1 cellular context compared by ENCODE assay signal in the genomic region with DNA sequence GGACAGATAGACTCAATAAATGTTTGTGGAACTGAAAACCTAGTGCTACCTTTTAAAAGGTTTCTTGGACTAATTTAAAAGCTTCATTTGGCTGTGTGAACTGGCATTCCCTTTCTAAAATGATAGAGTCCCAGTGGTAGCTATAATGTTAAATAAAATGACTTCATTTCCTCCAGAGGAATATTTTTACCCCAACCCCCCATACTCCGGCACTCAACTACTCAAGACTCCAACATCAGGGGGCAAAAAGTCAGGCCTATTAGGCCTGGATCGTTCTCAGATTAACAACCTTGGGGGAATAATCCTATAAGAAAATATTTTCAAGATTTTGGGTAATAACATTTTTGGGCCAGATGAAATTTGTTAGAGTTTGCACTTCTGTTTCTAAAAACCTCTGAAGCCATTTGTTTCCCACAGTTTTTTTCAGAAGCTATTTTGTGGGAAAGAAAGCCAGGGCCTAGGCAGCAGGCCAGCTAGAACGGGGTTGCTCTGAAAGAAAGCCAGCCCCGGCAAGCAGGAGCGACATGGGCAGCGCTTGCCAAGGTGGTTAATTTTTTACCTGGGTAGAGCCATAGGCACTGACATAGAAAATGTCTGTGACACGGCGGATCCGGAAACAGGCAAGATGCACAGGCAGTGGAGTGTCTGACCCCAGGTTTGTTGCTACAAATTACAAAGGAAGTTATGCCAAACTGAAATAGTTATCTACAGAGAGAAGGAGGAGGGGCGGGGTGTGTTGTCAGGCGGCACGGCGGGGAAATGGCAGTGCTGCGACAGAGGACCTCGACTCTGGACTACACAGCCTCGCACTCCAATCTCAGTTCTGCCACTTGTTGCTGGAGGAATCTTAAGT.
TF ChIP-seq lines count a peak whose summit lies in the region.

No MANE protein-coding gene starts in this region.

TF ChIP-seq in HCT116, 20 proteins besides CTCF, POLR2A, EP300 and RAD21:
- TF ChIP-seq ELF1 (IDR thresholded peaks at IDR 0.05; ENCODE audit: borderline replicate concordance, low read depth) (no peak), REST (IDR thresholded peaks at IDR 0.05; ENCODE audit: low read depth) (no peak), CEBPB (IDR thresholded peaks at IDR 0.05; ENCODE audit: low read depth) (no peak), FOSL1 (IDR thresholded peaks at IDR 0.05; ENCODE audit: low read depth) (no peak), CBX3 (IDR thresholded peaks at IDR 0.05; ENCODE audit: low read depth) (no peak), SRF (IDR thresholded peaks at IDR 0.05; ENCODE audit: low read depth) (no peak), EZH2 (IDR thresholded peaks at IDR 0.05) (no peak), TCF7L2 (IDR thresholded peaks at IDR 0.05; ENCODE audit: borderline replicate concordance, extremely low read depth, insufficient read depth, insufficient read length) (no peak), ZNF274 (IDR thresholded peaks at IDR 0.05; ENCODE audit: low read depth, low read length) (no peak), SP1 (IDR thresholded peaks at IDR 0.05; ENCODE audit: low read depth) (no peak), ATF3 (IDR thresholded peaks at IDR 0.05) (no peak), ZBTB33 (IDR thresholded peaks at IDR 0.05; ENCODE audit: extremely low read depth, insufficient replicate concordance, low read length) (no peak), EGR1 (IDR thresholded peaks at IDR 0.05; ENCODE audit: low read depth) (no peak)
- TF ChIP-seq, protein P1, sequence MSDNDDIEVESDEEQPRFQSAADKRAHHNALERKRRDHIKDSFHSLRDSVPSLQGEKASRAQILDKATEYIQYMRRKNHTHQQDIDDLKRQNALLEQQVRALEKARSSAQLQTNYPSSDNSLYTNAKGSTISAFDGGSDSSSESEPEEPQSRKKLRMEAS (IDR thresholded peaks at IDR 0.05): no peak
TF ChIP-seq in HCT116: peak in this region for 0.
